ENCODE assay signal across 14 cellular contexts in genomic region chr13:45196622-45197021, GRCh38. TPM values are rescaled to one million over a fixed set of nuclear protein-coding genes. Genes with fewer than 3 reads are reported as not detected.
DNase-seq lines count a peak whose midpoint lies in the region; ATAC-seq and TF ChIP-seq lines count a peak whose summit lies in the region.
"Had no signal": no experiment of that assay in that cellular context is flagged by ENCODE, and none has a peak within 500 bp of the region (broad histone marks: within the 10 kb centered on the region; RNA-seq: fewer than 3 reads in every experiment).

No MANE protein-coding gene starts in this region.

- POLR2A ChIA-PET in RWPE1 (lab: Yijun Ruan, JAX; ENCODE audit: low non-redundant PET): no interaction called here

- H3K4me1 ChIP-seq in foreskin keratinocyte (peaks cover 10% of the 10 kb centered on the region), testis (peaks cover 8% of the 10 kb centered on the region)

- DNase-seq in AG08395 (ENCODE audit: low spot score) (peak; percentile 15), RWPE1 (ENCODE audit: low spot score) (peak; percentile 27), foreskin keratinocyte (peak; percentile 90 to 94), AG20443 (ENCODE audit: low spot score) (no peak), testis (no peak), CD14-positive monocyte (ENCODE audit: low spot score) (no peak)
- DNase-seq in stimulated activated effector memory CD8-positive, alpha-beta T cell treated with anti-CD3 and anti-CD28 coated beads, Interleukin-12 subunit alpha, Interleukin-12 subunit beta, amount 100 ng/mL, for 72 hours (ENCODE audit: low spot score in 2 of 2): no peak
- DNase-seq: left colon, NCI-H345, SJCRH30, upper lobe of left lung had no signal

- 40 to 50% methylated on average over 1 of the region's 1 CpG for WGBS in testis, 2 donors

- intact Hi-C loops in testis (cut with DNase I; ENCODE audit: low total_unique reads) (no loop called here), CD14-positive monocyte (cut with micrococcal nuclease) (no loop called here)

- H3K27ac Mint-ChIP-seq in stimulated activated effector memory CD8-positive, alpha-beta T cell treated with anti-CD3 and anti-CD28 coated beads, Interleukin-12 subunit alpha, Interleukin-12 subunit beta, amount 100 ng/mL, for 72 hours: no peak overlapping the region
- H3K27ac Mint-ChIP-seq in CD14-positive monocyte: peak overlapping the region in 1 of 7 donors; percentile 48

- H3K27me3 Mint-ChIP-seq in CD14-positive monocyte (ENCODE audit: low read depth in 3 of 3): no peaks in the 10 kb centered on the region

- H3K27ac ChIP-seq in RWPE1 (peak overlapping the region; percentile 75), foreskin keratinocyte (peak overlapping the region; percentile 72), testis (no peak overlapping the region)
- H3K27ac ChIP-seq: BLaER1, SJCRH30, upper lobe of left lung had no signal

- peaks cover 9% of the 10 kb centered on the region for H3K4me1 Mint-ChIP-seq in stimulated activated effector memory CD8-positive, alpha-beta T cell treated with anti-CD3 and anti-CD28 coated beads, Interleukin-12 subunit alpha, Interleukin-12 subunit beta, amount 100 ng/mL, for 72 hours
- peaks cover 21% of the 10 kb centered on the region for H3K4me1 Mint-ChIP-seq in CD14-positive monocyte

- no peaks in the 10 kb centered on the region for H3K9me3 Mint-ChIP-seq in stimulated activated effector memory CD8-positive, alpha-beta T cell treated with anti-CD3 and anti-CD28 coated beads, Interleukin-12 subunit alpha, Interleukin-12 subunit beta, amount 100 ng/mL, for 72 hours
- H3K9me3 Mint-ChIP-seq in CD14-positive monocyte: no peaks in the 10 kb centered on the region

- ATAC-seq in GM21619 (IDR thresholded peaks at IDR 0.05; ENCODE audit: unreplicated experiment) (peak; percentile 55), foreskin keratinocyte (peak; percentile 99)
- ATAC-seq in stimulated activated effector memory CD8-positive, alpha-beta T cell treated with anti-CD3 and anti-CD28 coated beads, Interleukin-12 subunit alpha, Interleukin-12 subunit beta, amount 100 ng/mL, for 72 hours: no peak
- ATAC-seq: left colon had no signal

- CTCF ChIA-PET in RWPE1 (lab: Yijun Ruan, JAX): interaction anchor here (0.6 kb wide), 1 partner anchor 75 kb away, joined by 3 read pairs; no protein-coding TSS in a partner anchor

- H3K4me3 Mint-ChIP-seq in stimulated activated effector memory CD8-positive, alpha-beta T cell treated with anti-CD3 and anti-CD28 coated beads, Interleukin-12 subunit alpha, Interleukin-12 subunit beta, amount 100 ng/mL, for 72 hours: no peak overlapping the region
- no peak overlapping the region for H3K4me3 Mint-ChIP-seq in CD14-positive monocyte

- no peaks in the 10 kb centered on the region for H3K36me3 ChIP-seq in testis (ENCODE audit: low read depth, missing control alignments)
- H3K36me3 ChIP-seq: SJCRH30, upper lobe of left lung had no signal

- H3K9me3 ChIP-seq in testis: no peaks in the 10 kb centered on the region
- H3K9me3 ChIP-seq: BLaER1, SJCRH30, upper lobe of left lung had no signal

- peaks cover 3% of the 10 kb centered on the region for H3K36me3 Mint-ChIP-seq in stimulated activated effector memory CD8-positive, alpha-beta T cell treated with anti-CD3 and anti-CD28 coated beads, Interleukin-12 subunit alpha, Interleukin-12 subunit beta, amount 100 ng/mL, for 72 hours
- H3K36me3 Mint-ChIP-seq in CD14-positive monocyte: peaks cover 12 to 25% of the 10 kb centered on the region in 2 donors

- TF ChIP-seq CTCF in RWPE1 (conservative IDR thresholded peaks at IDR 0.05; ENCODE audit: low read depth): no peak
- TF ChIP-seq CTCF in foreskin keratinocyte (conservative IDR thresholded peaks at IDR 0.05): no peak
- no peak for TF ChIP-seq CTCF in testis (IDR thresholded peaks at IDR 0.05)
- no peak for TF ChIP-seq CTCF in CD14-positive monocyte (IDR thresholded peaks at IDR 0.05)

- H3K4me3 ChIP-seq in testis: no peak overlapping the region
- H3K4me3 ChIP-seq: BLaER1, SJCRH30, upper lobe of left lung had no signal

- no peak for TF ChIP-seq POLR2A in testis (IDR thresholded peaks at IDR 0.05)

- H3K27me3 ChIP-seq in foreskin keratinocyte (no peaks in the 10 kb centered on the region), testis (no peaks in the 10 kb centered on the region)
- H3K27me3 ChIP-seq: BLaER1, SJCRH30, upper lobe of left lung had no signal

RNA-seq across cellular contexts. Expression of gene KCTD4, which starts 4.2 kb away (rescaled TPM):
- total RNA-seq in foreskin keratinocyte: 0.14 and 0.21 TPM in 2 replicates
- polyA plus RNA-seq in foreskin keratinocyte: 0.12 and 0.17 TPM in 2 replicates
- not detected for total RNA-seq in testis
- polyA plus RNA-seq in testis (ENCODE audit: insufficient read depth, low read depth, low replicate concordance): not detected
- polyA plus RNA-seq in CD14-positive monocyte: under 1 TPM in 1 of 2 donors, not detected in 1; 0.12 TPM
- total RNA-seq: endothelial cell of umbilical vein, SJCRH30, upper lobe of left lung had no signal
- polyA plus RNA-seq: endothelial cell of umbilical vein had no signal

Comparison
In these comparisons a context has a peak if more than half of its experiments do, and no peak if none do; other contexts are left out.
1. DNase-seq: peak in AG08395 (single experiment), RWPE1 (single experiment) and foreskin keratinocyte (2 of 2); none in AG20443 (single experiment), stimulated activated effector memory CD8-positive, alpha-beta T cell treated with anti-CD3 and anti-CD28 coated beads, Interleukin-12 subunit alpha, Interleukin-12 subunit beta, amount 100 ng/mL, for 72 hours (0 of 2), testis (single experiment) and CD14-positive monocyte (single experiment).
2. H3K27ac ChIP-seq: peak in RWPE1 (single experiment) and foreskin keratinocyte (single experiment); none in testis (0 of 2).